In genomic region chr6:1821188-1822183, GRCh38 we compare ENCODE assay signal across 10 cellular contexts.
DNase-seq lines count a peak whose midpoint lies in the region; ATAC-seq, FAIRE-seq and TF ChIP-seq lines count a peak whose summit lies in the region.
"Had no signal": no experiment of that assay in that cellular context is flagged by ENCODE, and none has a peak within 500 bp of the region (broad histone marks: within the 10 kb centered on the region; RNA-seq: fewer than 3 reads in every experiment).

No MANE protein-coding gene starts in this region.

- no peak for TF ChIP-seq CTCF in fibroblast of lung (conservative IDR thresholded peaks at IDR 0.05 in 1 of 2, IDR thresholded peaks at IDR 0.05 in 1 of 2; ENCODE audit: low read depth in 1 of 2, low read length in 2 of 2)
- TF ChIP-seq CTCF in D721Med (IDR thresholded peaks at IDR 0.05; ENCODE audit: insufficient read depth, missing control alignments), result no peak
- no peak for TF ChIP-seq CTCF in PC-3 (conservative IDR thresholded peaks at IDR 0.05; ENCODE audit: low read depth, low read length)

- H3K27ac ChIP-seq in fibroblast of lung (ENCODE audit: insufficient read depth, low read length), result no peak overlapping the region
- no peak overlapping the region for H3K27ac ChIP-seq in PC-3 (ENCODE audit: low read length)
- H3K27ac ChIP-seq: A549, WERI-Rb-1 had no signal

- H3K4me3 ChIP-seq in fibroblast of lung (replicated peaks in 1 of 4; ENCODE audit: control extremely low read depth in 1 of 4, insufficient read depth in 1 of 4, low read depth in 3 of 4, low read length in 4 of 4) (peak overlapping the region in 3 of 4 experiments; percentile 6 to 40 (median 29)), skeletal muscle cell (ENCODE audit: low read depth, low read length) (peak overlapping the region; percentile 28), PC-3 (ENCODE audit: low read length) (no peak overlapping the region)
- H3K4me3 ChIP-seq: A549 had no signal

- no TSS peak for BruUV-seq in PC-3 (replicated peaks; lab: Mats Ljungman, UMichigan)

- no peaks in the 10 kb centered on the region for H3K27me3 ChIP-seq in fibroblast of lung (ENCODE audit: control insufficient read depth, insufficient read depth, low read length)
- H3K27me3 ChIP-seq in PC-3 (ENCODE audit: low read length), result no peaks in the 10 kb centered on the region

- H4K20me1 ChIP-seq in fibroblast of lung (ENCODE audit: control insufficient read depth, extremely low read depth, insufficient read depth, low read length), result no peaks in the 10 kb centered on the region
- no peaks in the 10 kb centered on the region for H4K20me1 ChIP-seq in PC-3 (ENCODE audit: low read length)

- H3K9me3 ChIP-seq in fibroblast of lung (ENCODE audit: control insufficient read depth, insufficient read depth, low read depth, low read length) (no peaks in the 10 kb centered on the region), PC-3 (ENCODE audit: low read length) (no peaks in the 10 kb centered on the region)
- H3K9me3 ChIP-seq: A549 had no signal

- DNase-seq in NCI-H1417 (lab: John Stamatoyannopoulos, UW), result peak in 2 of 3 experiments; percentile 40 to 45
- DNase-seq in NCI-H1417 treated with DMSO at 0.1 percent for 48 hours (lab: John Stamatoyannopoulos, UW), result no peak
- peak; percentile 53 for DNase-seq in NCI-H526 treated with DMSO at 0.1 percent for 48 hours (lab: John Stamatoyannopoulos, UW)
- DNase-seq in fibroblast of lung (ENCODE audit: low read depth in 2 of 2), result peak; percentile 52 to 56
- DNase-seq in skeletal muscle cell (ENCODE audit: low read depth), result no peak
- no peak for DNase-seq in effector CD8-positive, alpha-beta T cell (lab: John Stamatoyannopoulos, UW)
- DNase-seq in D721Med (ENCODE audit: insufficient read length, low spot score), result no peak
- no peak for DNase-seq in PC-3
- DNase-seq: WERI-Rb-1 had no signal

- intact Hi-C loops in PC-3 (cut with micrococcal nuclease), result no loop called here

- POLR2A ChIA-PET in PC-3 (lab: Charles Lee; ENCODE audit: unreplicated experiment), result interaction anchor here (0.6 kb wide), 1 partner anchor 9 kb away, joined by 4 read pairs; no protein-coding TSS in a partner anchor

- H3K4me2 ChIP-seq in fibroblast of lung (ENCODE audit: extremely low read depth, insufficient read depth, low read length), result peak overlapping the region; percentile 88
- H3K4me2 ChIP-seq in PC-3 (ENCODE audit: low read length), result no peak overlapping the region

- H3K79me2 ChIP-seq in fibroblast of lung (ENCODE audit: control insufficient read depth, insufficient read depth, low read length) (no peaks in the 10 kb centered on the region), PC-3 (ENCODE audit: low read length) (no peaks in the 10 kb centered on the region)

- H3K9me2 ChIP-seq in PC-3 (replicated peaks; ENCODE audit: low read length), result no peaks in the 10 kb centered on the region

- H2AFZ ChIP-seq in fibroblast of lung (ENCODE audit: low read length), result no peak overlapping the region
- H2AFZ ChIP-seq in PC-3 (ENCODE audit: low read length), result no peak overlapping the region

- H3F3A ChIP-seq in PC-3 (ENCODE audit: low read length, unreplicated experiment), result no peaks in the 10 kb centered on the region

- H3K9ac ChIP-seq in fibroblast of lung (ENCODE audit: insufficient read depth, low read length) (no peak overlapping the region), PC-3 (ENCODE audit: low read length) (no peak overlapping the region)

- no peak for FAIRE-seq in D721Med (lab: Jason Lieb, UNC)
- FAIRE-seq: A549 had no signal

- ATAC-seq in PC-3, result no peak
- ATAC-seq: A549 had no signal

- CTCF ChIA-PET in PC-3 (lab: Charles Lee), result no interaction called here

- H3K36me3 ChIP-seq in fibroblast of lung (ENCODE audit: control insufficient read depth, insufficient read depth, low read length) (no peaks in the 10 kb centered on the region), PC-3 (ENCODE audit: low read depth, low read length) (no peaks in the 10 kb centered on the region)
- H3K36me3 ChIP-seq: WERI-Rb-1 had no signal

- H3K4me1 ChIP-seq in fibroblast of lung (ENCODE audit: control insufficient read depth, extremely low read depth, insufficient read depth, low read length), result peaks cover 14% of the 10 kb centered on the region
- H3K4me1 ChIP-seq in PC-3 (ENCODE audit: insufficient read depth, low read length), result 0 out of 2 replicates have a peak, but pooled peaks cover 5% of the 10 kb centered on the region

Comparison
In these comparisons a context has a peak if more than half of its experiments do, and no peak if none do; other contexts are left out.
1. DNase-seq: peak in NCI-H1417 (2 of 3), NCI-H526 treated with DMSO at 0.1 percent for 48 hours (single experiment) and fibroblast of lung (2 of 2); none in NCI-H1417 treated with DMSO at 0.1 percent for 48 hours (single experiment), skeletal muscle cell (single experiment), effector CD8-positive, alpha-beta T cell (single experiment), D721Med (single experiment) and PC-3 (single experiment).